In the genomic region with DNA sequence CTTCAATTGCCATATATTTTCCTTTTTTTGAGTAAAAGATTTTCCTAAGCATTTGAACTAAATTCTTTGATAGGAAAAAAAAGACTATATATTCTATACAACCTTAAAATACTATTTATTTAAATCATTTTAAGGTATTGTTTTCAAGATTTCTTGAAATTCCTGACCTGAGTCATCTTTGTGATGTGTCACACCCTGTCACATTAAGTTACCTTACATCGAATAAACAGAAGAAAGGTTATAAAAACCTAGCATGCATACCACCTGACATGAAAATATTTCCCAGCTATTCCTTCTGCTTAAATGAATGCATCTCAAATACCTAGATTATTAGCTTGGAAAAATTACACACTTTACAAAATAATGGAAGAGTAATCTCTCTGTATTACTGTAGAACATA, we compare ENCODE assay signal across 29 cellular contexts.
"Had no signal": no experiment of that assay in that cellular context is flagged by ENCODE, and none has a peak within 500 bp of the region (broad histone marks: within the 10 kb centered on the region; RNA-seq: fewer than 3 reads in every experiment).

No MANE protein-coding gene starts in this region.

- H3K4me3 Mint-ChIP-seq: activated naive CD4-positive, alpha-beta T cell treated with anti-CD3 and anti-CD28 coated beads, Interleukin-2, amount 10 ng/mL, durations not matched to agents 7 days and 5 days; activated naive CD8-positive, alpha-beta T cell treated with anti-CD3 and anti-CD28 coated beads, Interleukin-2, amount 10 ng/mL, durations not matched to agents 7 days and 5 days; brain; dendritic cell treated with granulocyte-macrophage colony-stimulating factor and Interleukin-4, amounts not matched to agents 40 ng/mL and 50 ng/mL, for 4 days; endodermal cell; naive thymus-derived CD8-positive, alpha-beta T cell; neural crest cell; T-helper 1 cell treated with Interleukin-12 subunit alpha and Interleukin-12 subunit beta and Interleukin-4 antibody, amounts not matched to agents 30 μg/mL and 1 μg/mL, for 36 hours had no signal

- H3K9me3 Mint-ChIP-seq: T-helper 1 cell treated with Interleukin-12 subunit alpha and Interleukin-12 subunit beta and Interleukin-4 antibody, amounts not matched to agents 30 μg/mL and 1 μg/mL, for 36 hours had no signal

- H3K36me3 Mint-ChIP-seq: activated naive CD4-positive, alpha-beta T cell treated with anti-CD3 and anti-CD28 coated beads, Interleukin-2, amount 10 ng/mL, durations not matched to agents 7 days and 5 days; activated naive CD8-positive, alpha-beta T cell treated with anti-CD3 and anti-CD28 coated beads, Interleukin-2, amount 10 ng/mL, durations not matched to agents 7 days and 5 days had no signal

- H3K36me3 ChIP-seq: ascending aorta, esophagus squamous epithelium, left ventricle myocardium inferior, spleen, tibial nerve had no signal

- H3K9ac ChIP-seq: parathyroid adenoma had no signal

- H3K4me3 ChIP-seq: ascending aorta, esophagus squamous epithelium, left ventricle myocardium inferior, lung, psoas muscle, spleen, tibial nerve had no signal

- H3K27me3 ChIP-seq: ascending aorta, esophagus squamous epithelium, spleen, tibial nerve had no signal

- H3K4me1 ChIP-seq: ascending aorta, left ventricle myocardium inferior, parathyroid adenoma, psoas muscle, spleen, tibial nerve had no signal

- H3K27ac Mint-ChIP-seq: activated naive CD4-positive, alpha-beta T cell treated with anti-CD3 and anti-CD28 coated beads, Interleukin-2, amount 10 ng/mL, durations not matched to agents 7 days and 5 days; activated naive CD8-positive, alpha-beta T cell treated with anti-CD3 and anti-CD28 coated beads, Interleukin-2, amount 10 ng/mL, durations not matched to agents 7 days and 5 days; dendritic cell treated with granulocyte-macrophage colony-stimulating factor and Interleukin-4, amounts not matched to agents 40 ng/mL and 50 ng/mL, for 4 days; endodermal cell; naive thymus-derived CD8-positive, alpha-beta T cell; T-helper 1 cell treated with Interleukin-12 subunit alpha and Interleukin-12 subunit beta and Interleukin-4 antibody, amounts not matched to agents 30 μg/mL and 1 μg/mL, for 36 hours had no signal

- H3K79me2 ChIP-seq: parathyroid adenoma had no signal

- H3K27me3 Mint-ChIP-seq: activated naive CD4-positive, alpha-beta T cell treated with anti-CD3 and anti-CD28 coated beads, Interleukin-2, amount 10 ng/mL, durations not matched to agents 7 days and 5 days; activated naive CD8-positive, alpha-beta T cell treated with anti-CD3 and anti-CD28 coated beads, Interleukin-2, amount 10 ng/mL, durations not matched to agents 7 days and 5 days; dendritic cell treated with granulocyte-macrophage colony-stimulating factor and Interleukin-4, amounts not matched to agents 40 ng/mL and 50 ng/mL, for 4 days; naive thymus-derived CD8-positive, alpha-beta T cell had no signal

- H3K27ac ChIP-seq: ascending aorta, epithelial cell of prostate, esophagus squamous epithelium, left ventricle myocardium inferior, parathyroid adenoma, psoas muscle, spleen, tibial nerve had no signal

- H3K4me1 Mint-ChIP-seq: activated naive CD4-positive, alpha-beta T cell treated with anti-CD3 and anti-CD28 coated beads, Interleukin-2, amount 10 ng/mL, durations not matched to agents 7 days and 5 days; activated naive CD8-positive, alpha-beta T cell treated with anti-CD3 and anti-CD28 coated beads, Interleukin-2, amount 10 ng/mL, durations not matched to agents 7 days and 5 days; brain; endodermal cell; naive thymus-derived CD8-positive, alpha-beta T cell; neural crest cell had no signal

- FAIRE-seq: frontal cortex had no signal

- H2AFZ ChIP-seq: parathyroid adenoma had no signal

- DNase-seq: activated CD4-positive, alpha-beta T cell treated with anti-CD3 and anti-CD28 coated beads for 48 hours; activated CD4-positive, alpha-beta T cell treated with anti-CD3 and anti-CD28 coated beads, Interleukin-2, amount 50 U/mL, for 48 hours; activated CD8-positive, alpha-beta memory T cell treated with anti-CD3 and anti-CD28 coated beads for 24 hours; activated gamma-delta T cell; activated naive CD4-positive, alpha-beta T cell treated with anti-CD3 and anti-CD28 coated beads, Interleukin-2, amount 10 ng/mL, durations not matched to agents 7 days and 5 days; activated naive CD8-positive, alpha-beta T cell treated with anti-CD3 and anti-CD28 coated beads, Interleukin-2, amount 10 ng/mL, durations not matched to agents 7 days and 5 days; activated T-cell treated with anti-CD3 and anti-CD28 coated beads, Interleukin-2, amount 50 U/mL, for 1 hour; caudate nucleus; endodermal cell; esophagus squamous epithelium; left ventricle myocardium inferior; naive thymus-derived CD8-positive, alpha-beta T cell; occipital lobe; psoas muscle; right cardiac atrium; spleen; stimulated activated CD4-positive, alpha-beta T cell treated with anti-CD3 and anti-CD28 coated beads, Interleukin-2, amount 100 ng/mL, for 48 hours; stimulated activated naive CD4-positive, alpha-beta T cell treated with Interleukin-2 at 50 U/mL for 16 hours; T-helper 9 cell had no signal

- ATAC-seq: naive thymus-derived CD8-positive, alpha-beta T cell; psoas muscle; right cardiac atrium had no signal

- H3K9me3 ChIP-seq: esophagus squamous epithelium had no signal
